ENCODE assay signal across 14 cellular contexts in the genomic region with DNA sequence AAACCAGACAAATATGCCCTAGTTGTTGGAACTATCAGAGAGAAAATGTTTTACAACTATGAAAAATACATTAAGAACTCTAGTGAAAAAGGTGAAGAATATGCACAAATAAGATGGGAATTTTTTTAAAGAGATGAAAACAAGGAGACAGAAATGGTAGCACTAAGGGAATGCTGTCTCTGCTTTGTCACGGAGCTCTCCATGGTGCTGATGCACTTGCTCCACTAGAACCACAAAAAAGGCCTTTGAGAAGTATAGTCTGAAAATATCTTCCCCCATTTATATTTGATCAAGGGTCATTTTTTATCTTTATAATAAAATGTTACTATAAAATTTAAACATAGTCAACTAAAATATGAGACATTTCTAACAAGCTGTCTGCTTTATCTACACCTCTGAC.
DNase-seq lines count a peak whose midpoint lies in the region; ATAC-seq, FAIRE-seq and TF ChIP-seq lines count a peak whose summit lies in the region.
"Had no signal": no experiment of that assay in that cellular context is flagged by ENCODE, and none has a peak within 500 bp of the region (broad histone marks: within the 10 kb centered on the region; RNA-seq: fewer than 3 reads in every experiment).

No MANE protein-coding gene starts in this region.

- no peaks in the 10 kb centered on the region for H3K36me3 ChIP-seq in HepG2 (replicated peaks in 1 of 2; ENCODE audit: control insufficient read depth in 1 of 2, insufficient read depth in 2 of 2, low read length in 2 of 2)
- H3K36me3 ChIP-seq in right lobe of liver, result no peaks in the 10 kb centered on the region
- H3K36me3 ChIP-seq: BLaER1, MG63, SJSA1 had no signal

- H3K4me1 ChIP-seq in HepG2 (ENCODE audit: insufficient read depth, low read length) (no peaks in the 10 kb centered on the region), right lobe of liver (no peaks in the 10 kb centered on the region)
- H3K4me1 ChIP-seq: BLaER1, SJSA1 had no signal

- H3K9me3 ChIP-seq in HepG2 (ENCODE audit: low read length), result peaks cover 61% of the 10 kb centered on the region
- H3K9me3 ChIP-seq in right lobe of liver, result no peaks in the 10 kb centered on the region
- H3K9me3 ChIP-seq: BLaER1, MG63, SJSA1 had no signal

- TF ChIP-seq POLR2A in HepG2 (IDR thresholded peaks at IDR 0.05; ENCODE audit: insufficient read depth in 1 of 2, low read depth in 2 of 2, low read length in 2 of 2) (no peak), right lobe of liver (IDR thresholded peaks at IDR 0.05) (no peak)

- no peaks in the 10 kb centered on the region for H4K20me1 ChIP-seq in HepG2 (ENCODE audit: insufficient read depth, low read length)
- H4K20me1 ChIP-seq: BLaER1 had no signal

- H3K9ac ChIP-seq in HepG2 (ENCODE audit: insufficient read depth, low read depth, low read length), result no peak overlapping the region
- H3K9ac ChIP-seq: BLaER1 had no signal

- TF ChIP-seq RAD21 in HepG2 (CRISPR knock-in tag; IDR thresholded peaks at IDR 0.05), result no peak

- CTCF ChIA-PET in HepG2 (lab: Yijun Ruan, JAX; ENCODE audit: low intra/inter-chr PET ratio, low total read pairs), result no interaction called here

- DNase-seq in HepG2 (ENCODE audit: low spot score) (no peak), right lobe of liver (no peak), RKO (ENCODE audit: low spot score) (peak; percentile 43), glomerular visceral epithelial cell (ENCODE audit: extremely low spot score) (peak; percentile 41), urothelium cell line (ENCODE audit: low spot score) (peak; percentile 14), NCI-H187 treated with DMSO at 0.1 percent for 48 hours (lab: John Stamatoyannopoulos, UW) (no peak)
- DNase-seq: cerebellar nuclear complex, MG63, NCI-H526 had no signal

- H3K4me3 ChIP-seq in HepG2 (replicated peaks in 1 of 3; ENCODE audit: insufficient read depth in 1 of 3, low read depth in 2 of 3, low read length in 3 of 3) (no peak overlapping the region), right lobe of liver (no peak overlapping the region)
- H3K4me3 ChIP-seq: BLaER1, MG63, SJSA1 had no signal

- H3K4me2 ChIP-seq in HepG2 (ENCODE audit: low read depth, low read length), result no peak overlapping the region
- H3K4me2 ChIP-seq: BLaER1 had no signal

- TF ChIP-seq CTCF in HepG2 (CRISPR knock-in tag; IDR thresholded peaks at IDR 0.05) (no peak), right lobe of liver (IDR thresholded peaks at IDR 0.05) (no peak)

- POLR2A ChIA-PET in HepG2 (lab: Yijun Ruan, JAX), result no interaction called here

- intact Hi-C loops in HepG2 (cut with micrococcal nuclease; ENCODE audit: unreplicated experiment) (no loop called here), right lobe of liver (cut with DNase I) (no loop called here)

- no peak for ATAC-seq in HepG2
- ATAC-seq in right lobe of liver, result no peak
- no peak for ATAC-seq in GM21529 (IDR thresholded peaks at IDR 0.05; ENCODE audit: unreplicated experiment)
- ATAC-seq in HG02763 (IDR thresholded peaks at IDR 0.05; ENCODE audit: unreplicated experiment), result no peak
- ATAC-seq: activated T-helper 17 cell treated with anti-CD3 and anti-CD28 coated beads, Interleukin-2, amount 50 U/mL, for 72 hours had no signal

- no TSS peak for BruUV-seq in HepG2 (replicated peaks; lab: Mats Ljungman, UMichigan)

- H2AFZ ChIP-seq in HepG2 (ENCODE audit: low read length), result no peak overlapping the region

- TF ChIP-seq EP300 in HepG2 (IDR thresholded peaks at IDR 0.05; ENCODE audit: low read depth in 2 of 2, low read length in 2 of 2) (no peak), HepG2 (CRISPR knock-in tag; IDR thresholded peaks at IDR 0.05; ENCODE audit: borderline replicate concordance) (no peak)

- FAIRE-seq in HepG2 (lab: Jason Lieb, UNC), result no peak
- FAIRE-seq in urothelium cell line (lab: Jason Lieb, UNC), result no peak

- no peak overlapping the region for H3K27ac ChIP-seq in HepG2 (ENCODE audit: extremely low read length, insufficient read depth, low read length)
- H3K27ac ChIP-seq in right lobe of liver, result no peak overlapping the region
- H3K27ac ChIP-seq: BLaER1, SJSA1 had no signal

- 5% methylated on average over 1 of the region's 1 CpG for WGBS in HepG2 (ENCODE audit: low lambda C conversion rate)
- WGBS in right lobe of liver (ENCODE audit: insufficient coverage, low coverage, low lambda C conversion rate, missing lambda C conversion rate), result 0% methylated on average over 1 of the region's 1 CpG

- in situ Hi-C loops in HepG2 (cut with HindIII; ENCODE audit: extremely low pct_ligation_motif_present, low pct_unique_long_range_greater_than_20kb), result no loop called here

- no peaks in the 10 kb centered on the region for H3K79me2 ChIP-seq in HepG2 (ENCODE audit: insufficient read depth, low read length)

- H3K27me3 ChIP-seq in HepG2 (ENCODE audit: control insufficient read depth in 1 of 2, insufficient read depth in 2 of 2, low read length in 2 of 2) (no peaks in the 10 kb centered on the region), right lobe of liver (no peaks in the 10 kb centered on the region)
- H3K27me3 ChIP-seq: BLaER1, MG63, SJSA1 had no signal

TF ChIP-seq in HepG2, 621 proteins besides CTCF, POLR2A, EP300 and RAD21:
- TF ChIP-seq, protein P1, sequence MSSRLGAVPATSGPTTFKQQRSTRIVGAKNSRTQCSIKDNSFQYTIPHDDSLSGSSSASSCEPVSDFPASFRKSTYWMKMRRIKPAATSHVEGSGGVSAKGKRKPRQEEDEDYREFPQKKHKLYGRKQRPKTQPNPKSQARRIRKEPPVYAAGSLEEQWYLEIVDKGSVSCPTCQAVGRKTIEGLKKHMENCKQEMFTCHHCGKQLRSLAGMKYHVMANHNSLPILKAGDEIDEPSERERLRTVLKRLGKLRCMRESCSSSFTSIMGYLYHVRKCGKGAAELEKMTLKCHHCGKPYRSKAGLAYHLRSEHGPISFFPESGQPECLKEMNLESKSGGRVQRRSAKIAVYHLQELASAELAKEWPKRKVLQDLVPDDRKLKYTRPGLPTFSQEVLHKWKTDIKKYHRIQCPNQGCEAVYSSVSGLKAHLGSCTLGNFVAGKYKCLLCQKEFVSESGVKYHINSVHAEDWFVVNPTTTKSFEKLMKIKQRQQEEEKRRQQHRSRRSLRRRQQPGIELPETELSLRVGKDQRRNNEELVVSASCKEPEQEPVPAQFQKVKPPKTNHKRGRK (CRISPR knock-in tag; IDR thresholded peaks at IDR 0.05), result no peak
- TF ChIP-seq EHMT2 (IDR thresholded peaks at IDR 0.05; ENCODE audit: borderline replicate concordance, low read depth, low read length), result peak; percentile 44; the same call in 1 of the 2 replicates
- TF ChIP-seq MIER2 (CRISPR knock-in tag; IDR thresholded peaks at IDR 0.05), result peak; percentile 70; the same call in 1 of the 2 replicates
- TF ChIP-seq, protein P2, sequence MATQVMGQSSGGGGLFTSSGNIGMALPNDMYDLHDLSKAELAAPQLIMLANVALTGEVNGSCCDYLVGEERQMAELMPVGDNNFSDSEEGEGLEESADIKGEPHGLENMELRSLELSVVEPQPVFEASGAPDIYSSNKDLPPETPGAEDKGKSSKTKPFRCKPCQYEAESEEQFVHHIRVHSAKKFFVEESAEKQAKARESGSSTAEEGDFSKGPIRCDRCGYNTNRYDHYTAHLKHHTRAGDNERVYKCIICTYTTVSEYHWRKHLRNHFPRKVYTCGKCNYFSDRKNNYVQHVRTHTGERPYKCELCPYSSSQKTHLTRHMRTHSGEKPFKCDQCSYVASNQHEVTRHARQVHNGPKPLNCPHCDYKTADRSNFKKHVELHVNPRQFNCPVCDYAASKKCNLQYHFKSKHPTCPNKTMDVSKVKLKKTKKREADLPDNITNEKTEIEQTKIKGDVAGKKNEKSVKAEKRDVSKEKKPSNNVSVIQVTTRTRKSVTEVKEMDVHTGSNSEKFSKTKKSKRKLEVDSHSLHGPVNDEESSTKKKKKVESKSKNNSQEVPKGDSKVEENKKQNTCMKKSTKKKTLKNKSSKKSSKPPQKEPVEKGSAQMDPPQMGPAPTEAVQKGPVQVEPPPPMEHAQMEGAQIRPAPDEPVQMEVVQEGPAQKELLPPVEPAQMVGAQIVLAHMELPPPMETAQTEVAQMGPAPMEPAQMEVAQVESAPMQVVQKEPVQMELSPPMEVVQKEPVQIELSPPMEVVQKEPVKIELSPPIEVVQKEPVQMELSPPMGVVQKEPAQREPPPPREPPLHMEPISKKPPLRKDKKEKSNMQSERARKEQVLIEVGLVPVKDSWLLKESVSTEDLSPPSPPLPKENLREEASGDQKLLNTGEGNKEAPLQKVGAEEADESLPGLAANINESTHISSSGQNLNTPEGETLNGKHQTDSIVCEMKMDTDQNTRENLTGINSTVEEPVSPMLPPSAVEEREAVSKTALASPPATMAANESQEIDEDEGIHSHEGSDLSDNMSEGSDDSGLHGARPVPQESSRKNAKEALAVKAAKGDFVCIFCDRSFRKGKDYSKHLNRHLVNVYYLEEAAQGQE (IDR thresholded peaks at IDR 0.05; ENCODE audit: borderline replicate concordance in 1 of 2, low read depth in 1 of 2, low read length in 2 of 2), result peak; percentile 40 to 91

Comparison
In these comparisons a context has a peak if more than half of its experiments do, and no peak if none do; other contexts are left out.
1. DNase-seq: peak in RKO (single experiment), glomerular visceral epithelial cell (single experiment) and urothelium cell line (single experiment); none in HepG2 (single experiment), right lobe of liver (0 of 3) and NCI-H187 treated with DMSO at 0.1 percent for 48 hours (single experiment).